11 cellular contexts compared by ENCODE assay signal in the genomic region with DNA sequence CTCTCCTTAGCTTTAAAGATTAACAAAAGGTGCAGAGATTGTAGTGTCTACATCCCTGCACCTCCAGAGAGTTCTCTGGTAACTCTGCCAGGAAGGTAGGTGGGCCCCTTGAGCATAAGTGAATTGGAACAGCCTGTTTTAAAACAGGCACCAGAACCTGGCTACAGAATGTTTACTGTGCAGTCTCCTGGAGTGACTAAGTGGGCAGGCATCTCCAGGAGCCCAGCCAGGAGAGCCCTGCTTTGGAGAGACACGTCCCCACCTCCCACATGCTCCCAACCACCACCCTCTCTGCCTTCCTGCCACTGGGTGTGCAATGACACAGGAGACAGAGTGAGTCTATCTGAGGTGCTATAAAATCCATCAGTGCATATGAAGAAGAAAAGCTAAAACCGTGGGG.
DNase-seq lines count a peak whose midpoint lies in the region; ATAC-seq and TF ChIP-seq lines count a peak whose summit lies in the region.
"Had no signal": no experiment of that assay in that cellular context is flagged by ENCODE, and none has a peak within 500 bp of the region (broad histone marks: within the 10 kb centered on the region; RNA-seq: fewer than 3 reads in every experiment).

No MANE protein-coding gene starts in this region.

- peaks cover 16% of the 10 kb centered on the region for H3K4me1 Mint-ChIP-seq in glutamatergic neuron (ENCODE audit: low read depth, unreplicated experiment)

- H3K9me3 Mint-ChIP-seq in glutamatergic neuron (ENCODE audit: unreplicated experiment), result peaks cover 2% of the 10 kb centered on the region

- no peak overlapping the region for H3K4me3 ChIP-seq in astrocyte of the cerebellum (ENCODE audit: low read depth, low read length)
- H3K4me3 ChIP-seq: colonic mucosa had no signal

- no peaks in the 10 kb centered on the region for H3K36me3 Mint-ChIP-seq in glutamatergic neuron (ENCODE audit: unreplicated experiment)

- no peaks in the 10 kb centered on the region for H3K27me3 Mint-ChIP-seq in glutamatergic neuron (ENCODE audit: unreplicated experiment)

- ATAC-seq in GM19324 (IDR thresholded peaks at IDR 0.05; ENCODE audit: low FRiP score, unreplicated experiment) (no peak), HG03439 (IDR thresholded peaks at IDR 0.05; ENCODE audit: unreplicated experiment) (no peak)

- TF ChIP-seq CTCF in astrocyte of the cerebellum (IDR thresholded peaks at IDR 0.05; ENCODE audit: low read depth, low read length, missing control alignments), result no peak
- TF ChIP-seq CTCF in glutamatergic neuron (IDR thresholded peaks at IDR 0.05; ENCODE audit: partially characterized antibody, unreplicated experiment), result no peak

- in situ Hi-C loops in ACHN (cut with HindIII; ENCODE audit: low pct_ligation_motif_present, low pct_unique_long_range_greater_than_20kb, low sequenced_read_pairs), result no loop called here
- in situ Hi-C loops in astrocyte of the cerebellum (cut with HindIII; ENCODE audit: low sequenced_read_pairs), result no loop called here

- no peak overlapping the region for H3K27ac Mint-ChIP-seq in glutamatergic neuron (ENCODE audit: unreplicated experiment)

- DNase-seq in ACHN (peak; percentile 49), LoVo (ENCODE audit: low spot score) (peak; percentile 6), astrocyte of the cerebellum (ENCODE audit: low read depth) (peak; percentile 34), kidney glomerular epithelial cell (lab: John Stamatoyannopoulos, UW) (peak; percentile 96), glutamatergic neuron (no peak), dedifferentiated amniotic fluid mesenchymal stem cell (ENCODE audit: extremely low spot score) (no peak)
- DNase-seq: AML-193, colonic mucosa, KBM-7 had no signal

- H3K4me3 Mint-ChIP-seq in glutamatergic neuron (ENCODE audit: unreplicated experiment), result no peak overlapping the region

Comparison
In these comparisons a context has a peak if more than half of its experiments do, and no peak if none do; other contexts are left out.
1. DNase-seq: peak in ACHN (single experiment), LoVo (single experiment), astrocyte of the cerebellum (single experiment) and kidney glomerular epithelial cell (single experiment); none in glutamatergic neuron (single experiment) and dedifferentiated amniotic fluid mesenchymal stem cell (single experiment).